Comparison of ENCODE assay signal across 1 cellular context in the genomic region with DNA sequence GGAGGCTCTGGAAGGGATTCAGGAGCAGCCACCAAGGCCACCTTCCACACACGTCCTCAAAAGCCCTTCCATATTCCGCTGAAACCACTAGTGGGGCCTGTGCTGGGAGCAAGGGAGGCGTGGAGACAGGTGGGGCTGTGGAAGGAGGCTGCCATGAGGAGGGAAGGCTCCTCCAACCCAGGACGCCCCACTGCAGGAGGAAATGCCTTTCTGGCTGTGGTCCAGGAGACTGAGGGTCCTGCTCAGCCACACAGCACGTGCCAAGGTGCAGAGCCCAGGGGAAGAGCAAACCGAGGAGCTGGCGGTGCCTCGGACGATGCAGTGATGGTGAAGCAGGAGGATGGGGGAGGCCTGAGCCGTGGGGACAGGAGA.
TF ChIP-seq lines count a peak whose summit lies in the region.

No MANE protein-coding gene starts in this region.

TF ChIP-seq in IMR-90, 13 proteins besides CTCF, POLR2A, EP300 and RAD21 (continued from another document):
- TF ChIP-seq MXI1 (IDR thresholded peaks at IDR 0.05; ENCODE audit: borderline replicate concordance, low read depth, low read length) (no peak), MAFK (IDR thresholded peaks at IDR 0.05; ENCODE audit: low read depth, low read length) (no peak), FOS (IDR thresholded peaks at IDR 0.05; ENCODE audit: low read depth, low read length) (no peak), RCOR1 (IDR thresholded peaks at IDR 0.05; ENCODE audit: insufficient replicate concordance, low read length) (no peak), SMC3 (IDR thresholded peaks at IDR 0.05; ENCODE audit: low read depth, low read length) (no peak), CEBPB (IDR thresholded peaks at IDR 0.05; ENCODE audit: low read depth, low read length) (no peak), RFX5 (IDR thresholded peaks at IDR 0.05; ENCODE audit: low read depth, low read length) (no peak), BHLHE40 (IDR thresholded peaks at IDR 0.05; ENCODE audit: low read depth, low read length) (no peak), NFE2L2 (IDR thresholded peaks at IDR 0.05; ENCODE audit: low read depth, low read length) (no peak)
- TF ChIP-seq, protein P1, sequence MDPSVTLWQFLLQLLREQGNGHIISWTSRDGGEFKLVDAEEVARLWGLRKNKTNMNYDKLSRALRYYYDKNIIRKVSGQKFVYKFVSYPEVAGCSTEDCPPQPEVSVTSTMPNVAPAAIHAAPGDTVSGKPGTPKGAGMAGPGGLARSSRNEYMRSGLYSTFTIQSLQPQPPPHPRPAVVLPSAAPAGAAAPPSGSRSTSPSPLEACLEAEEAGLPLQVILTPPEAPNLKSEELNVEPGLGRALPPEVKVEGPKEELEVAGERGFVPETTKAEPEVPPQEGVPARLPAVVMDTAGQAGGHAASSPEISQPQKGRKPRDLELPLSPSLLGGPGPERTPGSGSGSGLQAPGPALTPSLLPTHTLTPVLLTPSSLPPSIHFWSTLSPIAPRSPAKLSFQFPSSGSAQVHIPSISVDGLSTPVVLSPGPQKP (IDR thresholded peaks at IDR 0.05; ENCODE audit: borderline replicate concordance, low read depth, low read length) = no peak
- TF ChIP-seq, protein P2, sequence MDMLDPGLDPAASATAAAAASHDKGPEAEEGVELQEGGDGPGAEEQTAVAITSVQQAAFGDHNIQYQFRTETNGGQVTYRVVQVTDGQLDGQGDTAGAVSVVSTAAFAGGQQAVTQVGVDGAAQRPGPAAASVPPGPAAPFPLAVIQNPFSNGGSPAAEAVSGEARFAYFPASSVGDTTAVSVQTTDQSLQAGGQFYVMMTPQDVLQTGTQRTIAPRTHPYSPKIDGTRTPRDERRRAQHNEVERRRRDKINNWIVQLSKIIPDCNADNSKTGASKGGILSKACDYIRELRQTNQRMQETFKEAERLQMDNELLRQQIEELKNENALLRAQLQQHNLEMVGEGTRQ (IDR thresholded peaks at IDR 0.05; ENCODE audit: low read depth, low read length) = no peak
